In the genomic region with DNA sequence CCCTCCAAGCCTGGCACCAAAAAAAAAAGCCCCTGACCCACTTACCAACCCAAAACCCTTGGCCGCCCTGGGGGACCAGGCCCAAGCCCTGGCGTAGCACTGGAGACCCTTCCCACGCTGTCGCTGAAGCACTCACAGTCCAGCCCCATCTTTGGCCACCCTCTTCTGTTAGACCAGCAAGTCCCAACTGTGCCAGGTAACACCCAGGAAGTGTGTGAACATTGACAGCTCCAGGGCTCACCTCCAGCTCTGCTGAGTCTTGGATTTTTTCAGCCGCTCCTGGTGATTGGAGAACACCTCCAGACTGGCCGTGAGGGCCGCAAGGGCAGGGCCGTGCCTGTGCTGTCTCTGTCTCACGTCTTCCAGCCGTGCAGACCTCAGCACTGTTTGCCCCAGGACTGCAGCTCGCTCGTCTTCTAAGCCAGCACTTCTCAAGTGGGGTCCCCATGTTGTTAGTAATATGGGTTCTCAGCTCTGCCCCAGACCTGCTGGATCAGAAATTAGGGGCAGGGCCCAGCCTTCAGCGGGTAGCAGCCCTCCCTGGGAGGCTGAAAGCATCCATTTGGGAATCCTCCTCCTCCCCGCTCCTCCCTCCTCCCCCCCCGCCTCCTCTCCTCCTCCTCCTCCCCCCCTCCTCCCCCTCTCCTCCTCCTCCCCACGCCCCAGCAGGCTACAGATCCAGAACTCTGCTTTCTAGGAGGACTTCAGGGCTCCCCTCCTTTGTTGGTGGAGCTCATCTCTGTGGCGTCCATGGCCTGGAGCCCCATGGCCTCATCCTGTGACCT, we compare ENCODE assay signal across 1 cellular context.
TF ChIP-seq lines count a peak whose summit lies in the region.

No MANE protein-coding gene starts in this region.

TF ChIP-seq in K562, 482 proteins besides CTCF, POLR2A, EP300 and RAD21:
- TF ChIP-seq TEAD1 (CRISPR knock-in tag; IDR thresholded peaks at IDR 0.05) (no peak), EGR1 (conservative IDR thresholded peaks at IDR 0.05) (0 out of 2 replicates have a peak, but pooled peaks have one; percentile 5), RBM39 (optimal IDR thresholded peaks at IDR 0.05; ENCODE audit: low read depth, low read length) (no peak), ZNF263 (CRISPR knock-in tag; IDR thresholded peaks at IDR 0.05; ENCODE audit: borderline replicate concordance) (peak; percentile 78)
